In genomic region chr5:62291829-62292228, GRCh38 we compare ENCODE assay signal across 8 cellular contexts. TPM values are rescaled to one million over a fixed set of nuclear protein-coding genes. Genes with fewer than 3 reads are reported as not detected.
DNase-seq lines count a peak whose midpoint lies in the region; ATAC-seq and TF ChIP-seq lines count a peak whose summit lies in the region.
"Not testable (repeated sequence)": the region's sequence is repeated elsewhere in the genome, so short reads cannot be mapped to it uniquely, and the experiment has no call there.

No MANE protein-coding gene starts in this region.

- TF ChIP-seq CTCF in CD4-positive, alpha-beta T cell (IDR thresholded peaks at IDR 0.05): peak; percentile 28
- peak; percentile 10 for TF ChIP-seq CTCF in fibroblast of villous mesenchyme (IDR thresholded peaks at IDR 0.05; ENCODE audit: insufficient read depth, low read depth, low read length)

- H3K4me3 ChIP-seq in fibroblast of villous mesenchyme (ENCODE audit: low read depth, low read length): not testable (repeated sequence)

- POLR2A ChIA-PET in CD4-positive, alpha-beta T cell (lab: Charles Lee): interaction anchor here (0.6 to 2.2 kb wide), 4 partner anchors 8 to 111 kb away, joined by 3 to 24 read pairs (median 6); partner anchors contain the start of genes DIMT1 and KIF2A

- H3K27ac ChIP-seq in CD4-positive, alpha-beta T cell (ENCODE audit: low read depth, low read length): not testable (repeated sequence)

- not testable (repeated sequence) for H3K27me3 ChIP-seq in CD4-positive, alpha-beta T cell (ENCODE audit: control insufficient read depth, insufficient read depth, low read length)

- peak; percentile 37 to 76 (median 69) for DNase-seq in CD4-positive, alpha-beta T cell
- peak; percentile 75 for DNase-seq in NAMALWA (ENCODE audit: low spot score)
- DNase-seq in T-helper 2 cell treated with Interferon-gamma antibody and Interleukin-4, amounts not matched to agents 5 μg/mL and 100 μg/mL, for 36 hours (ENCODE audit: low spot score); fibroblast of villous mesenchyme (ENCODE audit: low read depth): not testable (repeated sequence)
- DNase-seq in activated CD8-positive, alpha-beta memory T cell treated with anti-CD3 and anti-CD28 coated beads for 1 hour (ENCODE audit: extremely low read depth in 1 of 2, low read depth in 1 of 2): peak; percentile 26 to 58
- peak; percentile 76 for DNase-seq in activated gamma-delta T cell treated with Interleukin-2 at 50 U/mL for 16 hours
- DNase-seq in stimulated activated CD4-positive, alpha-beta T cell treated with anti-CD3 and anti-CD28 coated beads, Interleukin-1b, Interleukin-23, amount 100 ng/mL, for 48 hours: peak; percentile 63

- CTCF ChIA-PET in CD4-positive, alpha-beta T cell (lab: Charles Lee): interaction anchor here (0.8 to 1.4 kb wide), 6 partner anchors 14 to 121 kb away, joined by 3 to 8 read pairs (median 3); partner anchors contain the start of genes IPO11 and KIF2A

- not testable (repeated sequence) for ATAC-seq in CD4-positive, alpha-beta T cell (ENCODE audit: poor library complexity); stimulated activated memory B cell treated with anti-CD40 and anti-IgM and Interleukin-4, amounts not matched to agents 10 μg/mL and 1 μg/mL and 100 μg/mL, for 72 hours

- not testable (repeated sequence) for H3K9me3 Mint-ChIP-seq in CD4-positive, alpha-beta T cell; stimulated activated memory B cell treated with anti-CD40 and anti-IgM and Interleukin-4, amounts not matched to agents 10 μg/mL and 1 μg/mL and 100 μg/mL, for 72 hours
- H3K9me3 Mint-ChIP-seq in T-helper 2 cell treated with Interferon-gamma antibody and Interleukin-4, amounts not matched to agents 5 μg/mL and 100 μg/mL, for 36 hours: peaks cover 45% of the 10 kb centered on the region

- not testable (repeated sequence) for H3K9me3 ChIP-seq in CD4-positive, alpha-beta T cell (ENCODE audit: control insufficient read depth, low read length)

- H3K36me3 Mint-ChIP-seq in CD4-positive, alpha-beta T cell (ENCODE audit: low read depth); stimulated activated memory B cell treated with anti-CD40 and anti-IgM and Interleukin-4, amounts not matched to agents 10 μg/mL and 1 μg/mL and 100 μg/mL, for 72 hours: not testable (repeated sequence)
- peaks cover 61% of the 10 kb centered on the region for H3K36me3 Mint-ChIP-seq in T-helper 2 cell treated with Interferon-gamma antibody and Interleukin-4, amounts not matched to agents 5 μg/mL and 100 μg/mL, for 36 hours (ENCODE audit: low read depth)

- intact Hi-C loops in CD4-positive, alpha-beta T cell (cut with DNase I, micrococcal nuclease): loop anchor here in 1 of 2 experiments (1.0 kb wide), 1 partner anchor 62 kb away; no protein-coding TSS in a partner anchor

- peak overlapping the region; percentile 73 for H3K4me3 Mint-ChIP-seq in CD4-positive, alpha-beta T cell
- H3K4me3 Mint-ChIP-seq in T-helper 2 cell treated with Interferon-gamma antibody and Interleukin-4, amounts not matched to agents 5 μg/mL and 100 μg/mL, for 36 hours: peak overlapping the region; percentile 51
- H3K4me3 Mint-ChIP-seq in stimulated activated memory B cell treated with anti-CD40 and anti-IgM and Interleukin-4, amounts not matched to agents 10 μg/mL and 1 μg/mL and 100 μg/mL, for 72 hours: peak overlapping the region; percentile 15

- H3K27me3 Mint-ChIP-seq in CD4-positive, alpha-beta T cell; T-helper 2 cell treated with Interferon-gamma antibody and Interleukin-4, amounts not matched to agents 5 μg/mL and 100 μg/mL, for 36 hours (ENCODE audit: low read depth): not testable (repeated sequence)
- H3K27me3 Mint-ChIP-seq in stimulated activated memory B cell treated with anti-CD40 and anti-IgM and Interleukin-4, amounts not matched to agents 10 μg/mL and 1 μg/mL and 100 μg/mL, for 72 hours: peaks cover 19% of the 10 kb centered on the region

- peaks cover 81% of the 10 kb centered on the region for H3K4me1 Mint-ChIP-seq in CD4-positive, alpha-beta T cell (ENCODE audit: low read depth)
- H3K4me1 Mint-ChIP-seq in T-helper 2 cell treated with Interferon-gamma antibody and Interleukin-4, amounts not matched to agents 5 μg/mL and 100 μg/mL, for 36 hours (ENCODE audit: low read depth): peaks cover 54% of the 10 kb centered on the region
- H3K4me1 Mint-ChIP-seq in stimulated activated memory B cell treated with anti-CD40 and anti-IgM and Interleukin-4, amounts not matched to agents 10 μg/mL and 1 μg/mL and 100 μg/mL, for 72 hours: peaks cover 33% of the 10 kb centered on the region

- H3K27ac Mint-ChIP-seq in CD4-positive, alpha-beta T cell: peak overlapping the region; percentile 86
- peak overlapping the region; percentile 62 for H3K27ac Mint-ChIP-seq in T-helper 2 cell treated with Interferon-gamma antibody and Interleukin-4, amounts not matched to agents 5 μg/mL and 100 μg/mL, for 36 hours
- H3K27ac Mint-ChIP-seq in stimulated activated memory B cell treated with anti-CD40 and anti-IgM and Interleukin-4, amounts not matched to agents 10 μg/mL and 1 μg/mL and 100 μg/mL, for 72 hours: peak overlapping the region; percentile 48

RNA-seq across cellular contexts. Expression of gene KIF2A, which starts 14.2 kb away (rescaled TPM):
- total RNA-seq in CD4-positive, alpha-beta T cell: 10 to 100 TPM; 78.4 to 81.8 TPM
- 58.3 and 69.1 TPM in 2 replicates for total RNA-seq in fibroblast of villous mesenchyme

Comparison
In these comparisons a context has a peak if more than half of its experiments do, and no peak if none do; other contexts are left out.
1. H3K4me3 Mint-ChIP-seq: peak in every context shown above with its lines; median percentile 73 in CD4-positive, alpha-beta T cell; 51 in T-helper 2 cell treated with Interferon-gamma antibody and Interleukin-4, amounts not matched to agents 5 μg/mL and 100 μg/mL, for 36 hours; 15 in stimulated activated memory B cell treated with anti-CD40 and anti-IgM and Interleukin-4, amounts not matched to agents 10 μg/mL and 1 μg/mL and 100 μg/mL, for 72 hours.